Comparison of ENCODE assay signal across 18 cellular contexts in genomic region chr6:133590814-133591213, GRCh38.
DNase-seq lines count a peak whose midpoint lies in the region; ATAC-seq and TF ChIP-seq lines count a peak whose summit lies in the region.
"Had no signal": no experiment of that assay in that cellular context is flagged by ENCODE, and none has a peak within 500 bp of the region (broad histone marks: within the 10 kb centered on the region; RNA-seq: fewer than 3 reads in every experiment).

No MANE protein-coding gene starts in this region.

- CTCF ChIA-PET in Calu3 (lab: Charles Lee), result interaction anchor here (0.6 kb wide), 1 partner anchor 665 kb away, joined by 5 read pairs; no protein-coding TSS in a partner anchor

- no peaks in the 10 kb centered on the region for H3K36me3 ChIP-seq in transverse colon
- H3K36me3 ChIP-seq: heart right ventricle had no signal

- no peak for TF ChIP-seq POLR2A in transverse colon (IDR thresholded peaks at IDR 0.05)

- in situ Hi-C loops in transverse colon (cut with MboI; ENCODE audit: low pct_ligation_motif_present in 1 of 4, low pct_unique_long_range_greater_than_20kb in 1 of 4, low sequenced_read_pairs in 3 of 4), result no loop called here

- no peak for DNase-seq in Calu3
- peak; percentile 26 for DNase-seq in LHCN-M2 (ENCODE audit: low read depth)
- peak; percentile 90 for DNase-seq in SKM-1 treated with dmso at 0.1 percent for 144 hours (lab: John Stamatoyannopoulos, UW; ENCODE audit: unreplicated experiment)
- DNase-seq in foreskin keratinocyte, result peak; percentile 96 to 99
- no peak for DNase-seq in transverse colon
- DNase-seq in activated T-cell treated with anti-CD3 and anti-CD28 coated beads for 4 hours, result no peak
- no peak for DNase-seq in RKO (ENCODE audit: low spot score)
- DNase-seq: activated effector memory CD4-positive, alpha-beta T cell treated with anti-CD3 and anti-CD28 coated beads, Interleukin-2, amount 50 U/mL, for 16 hours; anterior cingulate cortex; heart right ventricle; left colon; NCI-H1417; NCI-H446 treated with DMSO at 0.1 percent for 48 hours; occipital lobe; stimulated activated CD4-positive, alpha-beta T cell treated with anti-CD3 and anti-CD28 coated beads, Interleukin-4, amount 100 ng/mL, for 24 hours had no signal

- no peaks in the 10 kb centered on the region for H3K36me3 Mint-ChIP-seq in Calu3 (ENCODE audit: insufficient read depth, unreplicated experiment)
- H3K36me3 Mint-ChIP-seq: CD14-positive monocyte, WTC11 had no signal

- no peak for TF ChIP-seq EP300 in transverse colon (IDR thresholded peaks at IDR 0.05; ENCODE audit: low read depth)

- H3K27ac ChIP-seq in foreskin keratinocyte (peak overlapping the region; percentile 80), transverse colon (no peak overlapping the region)
- H3K27ac ChIP-seq: heart right ventricle had no signal

- intact Hi-C loops in Calu3 (cut with micrococcal nuclease; ENCODE audit: unreplicated experiment), result no loop called here
- intact Hi-C loops in transverse colon (cut with DNase I; ENCODE audit: low total_unique reads), result no loop called here

- H3K9me3 Mint-ChIP-seq in Calu3 (ENCODE audit: low read depth, unreplicated experiment), result peaks cover 2% of the 10 kb centered on the region
- H3K9me3 Mint-ChIP-seq: WTC11 had no signal

- no peaks in the 10 kb centered on the region for H3K27me3 Mint-ChIP-seq in Calu3 (ENCODE audit: unreplicated experiment)

- peaks cover 19% of the 10 kb centered on the region for H3K4me1 Mint-ChIP-seq in Calu3 (ENCODE audit: low read depth, unreplicated experiment)
- H3K4me1 Mint-ChIP-seq: CD14-positive monocyte, WTC11 had no signal

- H3K27ac Mint-ChIP-seq in Calu3 (ENCODE audit: unreplicated experiment), result peak overlapping the region; percentile 15
- H3K27ac Mint-ChIP-seq: CD14-positive monocyte, WTC11 had no signal

- H3K4me3 ChIP-seq in transverse colon, result no peak overlapping the region
- H3K4me3 ChIP-seq: heart right ventricle had no signal

- ATAC-seq in foreskin keratinocyte (peak; percentile 98), HG02884 (IDR thresholded peaks at IDR 0.05; ENCODE audit: unreplicated experiment) (no peak)
- ATAC-seq: heart right ventricle, left colon, WTC11 had no signal

- TF ChIP-seq CTCF in Calu3 (IDR thresholded peaks at IDR 0.05; ENCODE audit: unreplicated experiment) (no peak), foreskin keratinocyte (conservative IDR thresholded peaks at IDR 0.05) (no peak), transverse colon (IDR thresholded peaks at IDR 0.05) (no peak)

- 20 to 79% methylated on average over 1 to 3 of the region's 3 CpGs for WGBS in transverse colon (ENCODE audit: low coverage in 1 of 2), 2 donors

- H3K9me3 ChIP-seq in transverse colon, result no peaks in the 10 kb centered on the region
- H3K9me3 ChIP-seq: heart right ventricle had no signal

- H3K27me3 ChIP-seq in foreskin keratinocyte (no peaks in the 10 kb centered on the region), transverse colon (no peaks in the 10 kb centered on the region)
- H3K27me3 ChIP-seq: heart right ventricle had no signal

- no peak overlapping the region for H3K4me3 Mint-ChIP-seq in Calu3 (ENCODE audit: low read depth, unreplicated experiment)
- H3K4me3 Mint-ChIP-seq: CD14-positive monocyte, WTC11 had no signal

- BruUV-seq in Calu3 (replicated peaks; lab: Mats Ljungman, UMichigan), result no TSS peak

- H3K4me1 ChIP-seq in foreskin keratinocyte (peaks cover 12% of the 10 kb centered on the region), transverse colon (no peaks in the 10 kb centered on the region)
- H3K4me1 ChIP-seq: heart right ventricle had no signal

Comparison
In these comparisons a context has a peak if more than half of its experiments do, and no peak if none do; other contexts are left out.
1. DNase-seq: peak in LHCN-M2 (single experiment), SKM-1 treated with dmso at 0.1 percent for 144 hours (single experiment) and foreskin keratinocyte (2 of 2); none in Calu3 (single experiment), transverse colon (single experiment), activated T-cell treated with anti-CD3 and anti-CD28 coated beads for 4 hours (single experiment) and RKO (single experiment).